Comparison of ENCODE assay signal across 8 cellular contexts in the genomic region with DNA sequence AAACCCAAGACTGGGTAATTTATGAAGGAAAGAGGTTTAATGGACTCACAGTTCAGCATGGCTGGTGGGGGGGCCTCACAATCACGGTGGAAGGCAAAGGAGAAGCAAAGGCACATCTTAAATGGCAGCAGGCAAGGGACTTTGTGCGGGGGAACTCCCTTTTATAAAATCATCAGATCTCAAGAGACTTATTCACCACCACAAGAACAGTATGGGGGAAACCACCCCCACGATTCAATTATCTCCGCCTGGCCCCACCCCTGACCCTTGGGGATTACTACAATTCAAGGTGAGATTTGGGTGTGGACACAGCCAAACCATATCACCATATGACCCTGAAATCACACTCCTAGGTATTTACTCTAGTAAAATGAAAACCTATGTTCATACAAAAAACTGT. TPM values are rescaled to one million over a fixed set of nuclear protein-coding genes. Genes with fewer than 3 reads are reported as not detected.
DNase-seq lines count a peak whose midpoint lies in the region; ATAC-seq and TF ChIP-seq lines count a peak whose summit lies in the region.
"Not testable (repeated sequence)": the region's sequence is repeated elsewhere in the genome, so short reads cannot be mapped to it uniquely, and the experiment has no call there.

No MANE protein-coding gene starts in this region.

- H3K23ac ChIP-seq in trophoblast cell (ENCODE audit: low read length), result not testable (repeated sequence)

- not testable (repeated sequence) for TF ChIP-seq CTCF in DND-41 (IDR thresholded peaks at IDR 0.05; ENCODE audit: borderline replicate concordance, extremely low read depth, low read length, poor library complexity, severe bottlenecking); activated CD8-positive, alpha-beta T cell treated with anti-CD3 and anti-CD28 coated beads for 36 hours (IDR thresholded peaks at IDR 0.05); MCF 10A (IDR thresholded peaks at IDR 0.05; ENCODE audit: unreplicated experiment); esophagus squamous epithelium (IDR thresholded peaks at IDR 0.05)

- peaks cover 52% of the 10 kb centered on the region for H3K36me3 Mint-ChIP-seq in T-helper 2 cell treated with Interferon-gamma antibody and Interleukin-4, amounts not matched to agents 5 μg/mL and 100 μg/mL, for 36 hours (ENCODE audit: low read depth)
- peaks cover 48% of the 10 kb centered on the region for H3K36me3 Mint-ChIP-seq in activated CD8-positive, alpha-beta T cell treated with anti-CD3 and anti-CD28 coated beads for 36 hours (ENCODE audit: low read depth)
- H3K36me3 Mint-ChIP-seq in activated naive CD4-positive, alpha-beta T cell treated with anti-CD3 and anti-CD28 coated beads for 36 hours (ENCODE audit: low read depth), result peaks cover 37% of the 10 kb centered on the region
- peaks cover 13% of the 10 kb centered on the region for H3K36me3 Mint-ChIP-seq in MCF 10A (ENCODE audit: insufficient read depth, unreplicated experiment)
- H3K36me3 Mint-ChIP-seq in stimulated activated naive CD8-positive, alpha-beta T cell treated with anti-CD3 and anti-CD28 coated beads, Interleukin-15, Interleukin-2, amounts not matched to agents 100 ng/mL and 50 ng/mL, for 24 hours (ENCODE audit: low read depth), result peaks cover 53% of the 10 kb centered on the region

- H3K27me3 Mint-ChIP-seq in T-helper 2 cell treated with Interferon-gamma antibody and Interleukin-4, amounts not matched to agents 5 μg/mL and 100 μg/mL, for 36 hours (ENCODE audit: low read depth); activated CD8-positive, alpha-beta T cell treated with anti-CD3 and anti-CD28 coated beads for 36 hours; activated naive CD4-positive, alpha-beta T cell treated with anti-CD3 and anti-CD28 coated beads for 36 hours (ENCODE audit: low read depth); MCF 10A (ENCODE audit: insufficient read depth, unreplicated experiment); stimulated activated naive CD8-positive, alpha-beta T cell treated with anti-CD3 and anti-CD28 coated beads, Interleukin-15, Interleukin-2, amounts not matched to agents 100 ng/mL and 50 ng/mL, for 24 hours: not testable (repeated sequence)

- CTCF ChIA-PET in activated CD8-positive, alpha-beta T cell treated with anti-CD3 and anti-CD28 coated beads for 36 hours (lab: Charles Lee), result interaction anchor here (1.5 to 1.6 kb wide), 2 partner anchors 26 to 32 kb away, joined by 3 read pairs; no protein-coding TSS in a partner anchor
- CTCF ChIA-PET in activated naive CD4-positive, alpha-beta T cell treated with anti-CD3 and anti-CD28 coated beads for 36 hours (lab: Charles Lee), result not testable (repeated sequence)
- CTCF ChIA-PET in MCF 10A (lab: Yijun Ruan, JAX), result interaction anchor here (0.6 to 1.4 kb wide), 3 partner anchors 18 to 377 kb away, joined by 3 read pairs; no protein-coding TSS in a partner anchor

- H3K9me3 Mint-ChIP-seq in T-helper 2 cell treated with Interferon-gamma antibody and Interleukin-4, amounts not matched to agents 5 μg/mL and 100 μg/mL, for 36 hours; activated CD8-positive, alpha-beta T cell treated with anti-CD3 and anti-CD28 coated beads for 36 hours; activated naive CD4-positive, alpha-beta T cell treated with anti-CD3 and anti-CD28 coated beads for 36 hours; MCF 10A (ENCODE audit: unreplicated experiment); stimulated activated naive CD8-positive, alpha-beta T cell treated with anti-CD3 and anti-CD28 coated beads, Interleukin-15, Interleukin-2, amounts not matched to agents 100 ng/mL and 50 ng/mL, for 24 hours: not testable (repeated sequence)

- DNase-seq in DND-41, result peak; percentile 6
- DNase-seq in T-helper 2 cell treated with Interferon-gamma antibody and Interleukin-4, amounts not matched to agents 5 μg/mL and 100 μg/mL, for 36 hours (ENCODE audit: low spot score); MCF 10A (ENCODE audit: unreplicated experiment); esophagus squamous epithelium (lab: John Stamatoyannopoulos, UW); trophoblast cell: not testable (repeated sequence)
- peak; percentile 60 for DNase-seq in activated CD8-positive, alpha-beta T cell treated with anti-CD3 and anti-CD28 coated beads for 36 hours
- peak; percentile 58 for DNase-seq in activated naive CD4-positive, alpha-beta T cell treated with anti-CD3 and anti-CD28 coated beads for 36 hours

- not testable (repeated sequence) for H2BK12ac ChIP-seq in trophoblast cell (ENCODE audit: low read length)

- H3K4me1 ChIP-seq in DND-41 (ENCODE audit: insufficient read depth, low read length) (peaks cover 18% of the 10 kb centered on the region), esophagus squamous epithelium (peaks cover 0 to 11% (median 4%) of the 10 kb centered on the region in 3 donors)
- H3K4me1 ChIP-seq in trophoblast cell (ENCODE audit: control insufficient read depth in 1 of 2, insufficient read depth in 2 of 2, low read length in 2 of 2), result not testable (repeated sequence)

- not testable (repeated sequence) for H4K20me1 ChIP-seq in DND-41 (ENCODE audit: insufficient read depth, low read length)

- not testable (repeated sequence) for H4K8ac ChIP-seq in trophoblast cell (ENCODE audit: low read depth, low read length)

- not testable (repeated sequence) for BruUV-seq in MCF 10A (replicated peaks; lab: Mats Ljungman, UMichigan)

- not testable (repeated sequence) for H3K27me3 ChIP-seq in DND-41 (ENCODE audit: insufficient read depth, low read length, poor library complexity); esophagus squamous epithelium; trophoblast cell (ENCODE audit: insufficient read depth, low read length)

- H2BK5ac ChIP-seq in trophoblast cell (ENCODE audit: low read depth, low read length, poor library complexity), result not testable (repeated sequence)

- not testable (repeated sequence) for H3K79me2 ChIP-seq in DND-41 (ENCODE audit: insufficient read depth, low read length); trophoblast cell (ENCODE audit: control insufficient read depth, insufficient read depth, low read length, poor library complexity)

- H3K27ac ChIP-seq in DND-41 (ENCODE audit: low read length) (peak overlapping the region; percentile 14; the same call in 1 of the 2 replicates), esophagus squamous epithelium (peak overlapping the region in 3 of 4 donors; percentile 2 to 62 (median 19))
- H3K27ac ChIP-seq in trophoblast cell (ENCODE audit: low read depth, low read length), result not testable (repeated sequence)

- POLR2A ChIA-PET in activated CD8-positive, alpha-beta T cell treated with anti-CD3 and anti-CD28 coated beads for 36 hours (lab: Charles Lee), result not testable (repeated sequence)
- POLR2A ChIA-PET in MCF 10A (lab: Yijun Ruan, JAX), result interaction anchor here (1.0 to 1.2 kb wide), 3 partner anchors 9 to 44 kb away, joined by 3 read pairs; a partner anchor contains a TSS

- not testable (repeated sequence) for H2BK120ac ChIP-seq in trophoblast cell (ENCODE audit: insufficient read depth, low read length, poor library complexity)

- intact Hi-C loops in activated CD8-positive, alpha-beta T cell treated with anti-CD3 and anti-CD28 coated beads for 36 hours (cut with micrococcal nuclease); activated naive CD4-positive, alpha-beta T cell treated with anti-CD3 and anti-CD28 coated beads for 36 hours (cut with micrococcal nuclease); MCF 10A (cut with micrococcal nuclease); esophagus squamous epithelium (cut with DNase I): not testable (repeated sequence)

- H3K9me3 ChIP-seq in DND-41 (ENCODE audit: insufficient read depth, low read length, severe bottlenecking); esophagus squamous epithelium; trophoblast cell (ENCODE audit: insufficient read depth, low read depth, low read length): not testable (repeated sequence)

- not testable (repeated sequence) for H4K12ac ChIP-seq in trophoblast cell (ENCODE audit: low read depth, low read length)

- peaks cover 44% of the 10 kb centered on the region for H3K4me1 Mint-ChIP-seq in T-helper 2 cell treated with Interferon-gamma antibody and Interleukin-4, amounts not matched to agents 5 μg/mL and 100 μg/mL, for 36 hours (ENCODE audit: low read depth)
- H3K4me1 Mint-ChIP-seq in activated CD8-positive, alpha-beta T cell treated with anti-CD3 and anti-CD28 coated beads for 36 hours (ENCODE audit: low read depth), result peaks cover 35% of the 10 kb centered on the region
- H3K4me1 Mint-ChIP-seq in activated naive CD4-positive, alpha-beta T cell treated with anti-CD3 and anti-CD28 coated beads for 36 hours (ENCODE audit: low read depth), result peaks cover 41% of the 10 kb centered on the region
- H3K4me1 Mint-ChIP-seq in MCF 10A (ENCODE audit: insufficient read depth, unreplicated experiment), result peaks cover 19% of the 10 kb centered on the region
- H3K4me1 Mint-ChIP-seq in stimulated activated naive CD8-positive, alpha-beta T cell treated with anti-CD3 and anti-CD28 coated beads, Interleukin-15, Interleukin-2, amounts not matched to agents 100 ng/mL and 50 ng/mL, for 24 hours (ENCODE audit: low read depth), result peaks cover 57% of the 10 kb centered on the region

- not testable (repeated sequence) for H3K14ac ChIP-seq in trophoblast cell (ENCODE audit: low read length)

- not testable (repeated sequence) for H3K18ac ChIP-seq in trophoblast cell (ENCODE audit: low read length)

- not testable (repeated sequence) for H3K4me2 ChIP-seq in DND-41 (ENCODE audit: insufficient read depth, low read length); trophoblast cell (ENCODE audit: low read length)

- peak overlapping the region; percentile 53 for H3K4me3 Mint-ChIP-seq in T-helper 2 cell treated with Interferon-gamma antibody and Interleukin-4, amounts not matched to agents 5 μg/mL and 100 μg/mL, for 36 hours
- not testable (repeated sequence) for H3K4me3 Mint-ChIP-seq in activated CD8-positive, alpha-beta T cell treated with anti-CD3 and anti-CD28 coated beads for 36 hours; activated naive CD4-positive, alpha-beta T cell treated with anti-CD3 and anti-CD28 coated beads for 36 hours; MCF 10A (ENCODE audit: unreplicated experiment)
- peak overlapping the region; percentile 32 for H3K4me3 Mint-ChIP-seq in stimulated activated naive CD8-positive, alpha-beta T cell treated with anti-CD3 and anti-CD28 coated beads, Interleukin-15, Interleukin-2, amounts not matched to agents 100 ng/mL and 50 ng/mL, for 24 hours

- H3K27ac Mint-ChIP-seq in T-helper 2 cell treated with Interferon-gamma antibody and Interleukin-4, amounts not matched to agents 5 μg/mL and 100 μg/mL, for 36 hours, result peak overlapping the region; percentile 81
- H3K27ac Mint-ChIP-seq in activated CD8-positive, alpha-beta T cell treated with anti-CD3 and anti-CD28 coated beads for 36 hours, result peak overlapping the region; percentile 84
- peak overlapping the region; percentile 89 for H3K27ac Mint-ChIP-seq in activated naive CD4-positive, alpha-beta T cell treated with anti-CD3 and anti-CD28 coated beads for 36 hours
- H3K27ac Mint-ChIP-seq in MCF 10A (ENCODE audit: low read depth, unreplicated experiment), result peak overlapping the region; percentile 73
- H3K27ac Mint-ChIP-seq in stimulated activated naive CD8-positive, alpha-beta T cell treated with anti-CD3 and anti-CD28 coated beads, Interleukin-15, Interleukin-2, amounts not matched to agents 100 ng/mL and 50 ng/mL, for 24 hours, result peak overlapping the region; percentile 76

- not testable (repeated sequence) for H2AFZ ChIP-seq in DND-41 (ENCODE audit: low read depth, low read length); trophoblast cell (ENCODE audit: insufficient read depth, low read length, poor library complexity)

- not testable (repeated sequence) for H3K79me1 ChIP-seq in trophoblast cell (ENCODE audit: low read length)

- not testable (repeated sequence) for H2AK5ac ChIP-seq in trophoblast cell (ENCODE audit: low read length)

- H3K4ac ChIP-seq in trophoblast cell (ENCODE audit: low read depth, low read length), result not testable (repeated sequence)

- WGBS in esophagus squamous epithelium, 2 donors, result 53 to 61% methylated on average over 4 of the region's 4 CpGs
- WGBS in trophoblast cell (ENCODE audit: extremely low coverage, insufficient coverage, insufficient read length), result no CpG with 5 or more reads among the region's 4 CpGs

- not testable (repeated sequence) for ATAC-seq in DND-41 (ENCODE audit: insufficient read depth, low read depth)
- ATAC-seq in activated CD8-positive, alpha-beta T cell treated with anti-CD3 and anti-CD28 coated beads for 36 hours, result peak; percentile 65

- not testable (repeated sequence) for H3K4me3 ChIP-seq in DND-41 (ENCODE audit: low read depth in 1 of 2, low read length in 2 of 2); esophagus squamous epithelium; trophoblast cell (ENCODE audit: low read depth, low read length)

- not testable (repeated sequence) for H3K9ac ChIP-seq in DND-41 (ENCODE audit: low read depth, low read length); trophoblast cell (ENCODE audit: low read length)

- not testable (repeated sequence) for H3K36me3 ChIP-seq in DND-41 (ENCODE audit: insufficient read depth, low read length); trophoblast cell (ENCODE audit: control insufficient read depth in 1 of 2, insufficient read depth in 2 of 2, low read length in 2 of 2)
- peaks cover 0 to 78% (median 13%) of the 10 kb centered on the region in 3 donors for H3K36me3 ChIP-seq in esophagus squamous epithelium

- peak overlapping the region; percentile 5 for H4K91ac ChIP-seq in trophoblast cell (ENCODE audit: low read depth, low read length)

- TF ChIP-seq POLR2A in esophagus squamous epithelium (IDR thresholded peaks at IDR 0.05), result not testable (repeated sequence)

RNA-seq across cellular contexts. Expression of a gene that starts 31.1 kb away (rescaled TPM):
- 1 to 10 TPM; 7.2 to 8.3 TPM for total RNA-seq in activated CD8-positive, alpha-beta T cell treated with anti-CD3 and anti-CD28 coated beads for 36 hours
- total RNA-seq in activated naive CD4-positive, alpha-beta T cell treated with anti-CD3 and anti-CD28 coated beads for 36 hours, result 1 to 10 TPM; 6.9 to 8.0 TPM
- total RNA-seq in MCF 10A (2022) (5.0 and 7.2 TPM in 2 replicates), esophagus squamous epithelium (10 to 100 TPM in 1 of 4 donors, 1 to 10 TPM in 3; 2.9 to 16.6 (median 7.8) TPM)
- polyA plus RNA-seq in trophoblast cell (2013), result 9.3 and 9.9 TPM in 2 replicates

RNA-seq across cellular contexts. Expression of a gene that starts 41.0 kb away (rescaled TPM):
- total RNA-seq in activated CD8-positive, alpha-beta T cell treated with anti-CD3 and anti-CD28 coated beads for 36 hours, result 10 to 100 TPM; 37.8 to 38.5 TPM
- 10 to 100 TPM; 52.8 to 53.0 TPM for total RNA-seq in activated naive CD4-positive, alpha-beta T cell treated with anti-CD3 and anti-CD28 coated beads for 36 hours
- total RNA-seq in MCF 10A (2022) (25.7 and 26.2 TPM in 2 replicates), esophagus squamous epithelium (10 to 100 TPM; 11.0 to 32.2 (median 19.9) TPM)
- polyA plus RNA-seq in trophoblast cell (2013), result 31.0 and 33.1 TPM in 2 replicates
